ENCODE assay signal across 7 cellular contexts in the genomic region with DNA sequence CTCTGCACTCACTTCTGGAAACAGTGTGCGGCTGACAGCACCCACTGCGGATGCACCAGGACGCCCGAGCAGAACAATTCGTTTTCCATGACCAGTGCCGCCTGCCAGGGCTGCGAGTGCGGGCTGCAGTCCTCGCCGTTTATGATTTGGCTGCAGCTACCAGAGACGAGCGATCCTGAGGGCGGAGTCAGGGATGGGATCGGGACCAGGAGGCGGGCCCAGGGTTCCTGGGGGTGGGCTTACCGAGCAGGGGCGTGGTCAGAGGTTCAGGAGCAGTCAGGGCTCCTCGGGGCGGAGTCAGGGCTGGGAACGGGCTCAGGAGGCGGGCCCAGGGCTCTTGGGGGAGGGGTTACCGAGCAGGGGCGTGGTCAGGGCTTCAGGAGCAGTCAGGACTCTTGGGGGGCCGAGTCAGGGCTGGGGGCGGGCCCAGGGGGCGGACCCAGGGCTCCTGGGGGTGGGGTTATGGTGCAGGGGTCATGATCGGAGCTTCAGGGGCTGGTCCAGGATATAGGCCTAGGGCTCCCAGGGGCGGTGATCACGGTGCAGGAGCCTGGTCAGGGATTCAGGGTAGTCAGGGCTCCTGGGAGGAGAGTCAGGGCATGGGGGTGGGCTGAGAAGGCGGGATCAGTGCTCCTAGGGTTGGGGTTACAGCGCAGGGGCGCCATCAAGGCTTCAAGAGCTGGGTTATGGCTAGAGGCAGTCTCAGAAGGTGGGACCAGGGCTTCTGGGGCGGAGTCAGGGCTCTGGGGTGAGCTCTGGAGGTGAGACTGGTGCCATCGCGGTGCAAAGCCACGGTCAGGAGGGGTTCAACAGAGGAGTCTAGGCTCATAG. TPM values are rescaled to one million over a fixed set of nuclear protein-coding genes. Genes with fewer than 3 reads are reported as not detected.
DNase-seq lines count a peak whose midpoint lies in the region; ATAC-seq, FAIRE-seq and TF ChIP-seq lines count a peak whose summit lies in the region.

No MANE protein-coding gene starts in this region.

- H3K4me2 ChIP-seq in smooth muscle cell, result peak overlapping the region; percentile 73

- DNase-seq in GM12891 (ENCODE audit: insufficient read length, low spot score), result peak; percentile 39
- peak; percentile 94 for DNase-seq in SK-N-DZ (ENCODE audit: low spot score)
- DNase-seq in epithelial cell of esophagus (ENCODE audit: low read depth), result peak; percentile 21
- no peak for DNase-seq in smooth muscle cell (lab: John Stamatoyannopoulos, UW; ENCODE audit: unreplicated experiment)
- no peak for DNase-seq in hepatic stellate cell (ENCODE audit: low spot score)

- no peaks in the 10 kb centered on the region for H4K20me1 ChIP-seq in smooth muscle cell (ENCODE audit: low read depth)

- ATAC-seq in HG03175 (IDR thresholded peaks at IDR 0.05; ENCODE audit: unreplicated experiment), result peak; percentile 38
- ATAC-seq in GM21619 (IDR thresholded peaks at IDR 0.05; ENCODE audit: unreplicated experiment), result no peak

- TF ChIP-seq CTCF in epithelial cell of esophagus (IDR thresholded peaks at IDR 0.05; ENCODE audit: insufficient read depth, low read depth, low read length, missing control alignments), result no peak
- TF ChIP-seq CTCF in smooth muscle cell (IDR thresholded peaks at IDR 0.05; ENCODE audit: borderline replicate concordance, insufficient read depth, poor library complexity, severe bottlenecking), result no peak

- peaks cover 57% of the 10 kb centered on the region for H3K27me3 ChIP-seq in smooth muscle cell (ENCODE audit: low read depth)

- H3K9me3 ChIP-seq in smooth muscle cell (replicated peaks; ENCODE audit: low read depth), result no peaks in the 10 kb centered on the region

- FAIRE-seq in GM12891 (lab: Jason Lieb, UNC), result no peak

- H3K27ac ChIP-seq in smooth muscle cell (ENCODE audit: low read depth), result no peak overlapping the region

- H3K9ac ChIP-seq in smooth muscle cell (ENCODE audit: low read depth), result no peak overlapping the region

- H3K79me2 ChIP-seq in smooth muscle cell (ENCODE audit: low read depth), result no peaks in the 10 kb centered on the region

- H3K4me3 ChIP-seq in epithelial cell of esophagus (ENCODE audit: low read length), result no peak overlapping the region
- peak overlapping the region; percentile 31 for H3K4me3 ChIP-seq in smooth muscle cell

- H3K4me1 ChIP-seq in smooth muscle cell (ENCODE audit: low read depth), result no peaks in the 10 kb centered on the region

- H3F3A ChIP-seq in smooth muscle cell (ENCODE audit: low read depth), result no peaks in the 10 kb centered on the region

- no peak for TF ChIP-seq POLR2A in GM12891 (IDR thresholded peaks at IDR 0.05; ENCODE audit: low read depth, low read length)

- no peaks in the 10 kb centered on the region for H3K36me3 ChIP-seq in smooth muscle cell (ENCODE audit: low read depth)

- 9% methylated on average over 28 of the region's 36 CpGs for WGBS in smooth muscle cell (ENCODE audit: low lambda C conversion rate)

- no peak overlapping the region for H2AFZ ChIP-seq in smooth muscle cell (ENCODE audit: low read depth)

TF ChIP-seq in GM12891, 5 proteins besides CTCF, POLR2A, EP300 and RAD21:
- TF ChIP-seq POLR2AphosphoS5 (IDR thresholded peaks at IDR 0.05; ENCODE audit: low read depth, low read length), result no peak
- no peak for TF ChIP-seq PAX5 (IDR thresholded peaks at IDR 0.05; ENCODE audit: insufficient read depth, low read length, severe bottlenecking)
- no peak for TF ChIP-seq POU2F2 (IDR thresholded peaks at IDR 0.05; ENCODE audit: low read depth, low read length)
- no peak for TF ChIP-seq TAF1 (IDR thresholded peaks at IDR 0.05; ENCODE audit: low read depth, low read length)
- TF ChIP-seq SPI1 (IDR thresholded peaks at IDR 0.05; ENCODE audit: low read depth, low read length), result no peak

RNA-seq across cellular contexts. Expression of gene KLK4, which starts 1.7 kb away (rescaled TPM):
- 0.17 TPM for polyA plus RNA-seq in GM12891 (2012; ENCODE audit: low read depth, missing spikeins)
- 5.8 and 9.7 TPM in 2 replicates for polyA plus RNA-seq in SK-N-DZ (2014; cell fraction: cytosol; rRNA removed)
- 13.4 and 33.5 TPM in 2 replicates for polyA plus RNA-seq in SK-N-DZ (2014; cell fraction: nucleus; rRNA removed)
- not detected in 2 replicates for total RNA-seq in smooth muscle cell
- 0.80 and 0.82 TPM in 2 replicates for polyA plus RNA-seq in smooth muscle cell

RNA-seq across cellular contexts. Expression of gene KLK2, which starts 36.2 kb away (rescaled TPM):
- 8.7 TPM for polyA plus RNA-seq in GM12891 (2012; ENCODE audit: low read depth, missing spikeins)
- 0.07 TPM in 1 of 2 replicates, not detected in the other for polyA plus RNA-seq in SK-N-DZ (2014; cell fraction: cytosol; rRNA removed)
- 2.7 TPM in 1 of 2 replicates, not detected in the other for polyA plus RNA-seq in SK-N-DZ (2014; cell fraction: nucleus; rRNA removed)
- not detected in 2 replicates for total RNA-seq in smooth muscle cell
- not detected in 2 replicates for polyA plus RNA-seq in smooth muscle cell

RNA-seq across cellular contexts. Expression of gene KLK5, which starts 43.4 kb away (rescaled TPM):
- not detected for polyA plus RNA-seq in GM12891 (2012; ENCODE audit: low read depth, missing spikeins)
- not detected in 2 replicates for polyA plus RNA-seq in SK-N-DZ (2014; cell fraction: cytosol; rRNA removed)
- polyA plus RNA-seq in SK-N-DZ (2014; cell fraction: nucleus; rRNA removed), result not detected in 2 replicates
- total RNA-seq in smooth muscle cell, result 0.18 and 1.2 TPM in 2 replicates
- polyA plus RNA-seq in smooth muscle cell, result 0.38 TPM in 1 of 2 replicates, not detected in the other

RNA-seq across cellular contexts. Expression of gene KLK3, which starts 54.7 kb away (rescaled TPM):
- polyA plus RNA-seq in GM12891 (2012; ENCODE audit: low read depth, missing spikeins), result not detected
- 0.08 and 1.5 TPM in 2 replicates for polyA plus RNA-seq in SK-N-DZ (2014; cell fraction: cytosol; rRNA removed)
- 1.4 and 2.5 TPM in 2 replicates for polyA plus RNA-seq in SK-N-DZ (2014; cell fraction: nucleus; rRNA removed)
- total RNA-seq in smooth muscle cell, result not detected in 2 replicates
- not detected in 2 replicates for polyA plus RNA-seq in smooth muscle cell

RNA-seq across cellular contexts. Expression of gene KLK6, which starts 59.9 kb away (rescaled TPM):
- polyA plus RNA-seq in GM12891 (2012; ENCODE audit: low read depth, missing spikeins), result not detected
- polyA plus RNA-seq in SK-N-DZ (2014; cell fraction: cytosol; rRNA removed), result not detected in 2 replicates
- not detected in 2 replicates for polyA plus RNA-seq in SK-N-DZ (2014; cell fraction: nucleus; rRNA removed)
- total RNA-seq in smooth muscle cell, result 9.5 and 20.7 TPM in 2 replicates
- polyA plus RNA-seq in smooth muscle cell, result 7.1 and 29.5 TPM in 2 replicates

Comparison
In these comparisons a context has a peak if more than half of its experiments do, and no peak if none do; other contexts are left out.
1. DNase-seq: peak in GM12891 (single experiment), SK-N-DZ (single experiment) and epithelial cell of esophagus (single experiment); none in smooth muscle cell (single experiment) and hepatic stellate cell (single experiment).